Comparison of ENCODE assay signal across 2 cellular contexts in the genomic region with DNA sequence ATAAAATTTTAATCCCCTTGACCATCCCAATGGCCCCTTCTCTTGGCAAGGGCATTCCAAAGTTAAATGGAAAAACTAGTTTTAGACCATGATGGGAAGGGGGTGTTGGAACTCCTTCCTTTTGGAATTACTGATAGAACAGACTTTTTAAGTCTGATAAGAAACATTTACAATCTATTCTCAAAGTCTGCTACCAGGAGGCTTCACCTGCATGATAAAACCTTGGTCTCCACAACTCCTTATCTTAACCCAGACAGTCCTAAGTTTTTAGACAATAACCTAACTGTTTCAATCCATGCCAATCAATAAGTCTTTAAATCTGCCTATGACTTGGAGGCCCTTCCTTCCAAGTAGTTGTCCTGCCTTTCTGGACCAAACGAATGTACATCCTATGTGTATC.
TF ChIP-seq lines count a peak whose summit lies in the region.

No MANE protein-coding gene starts in this region.

TF ChIP-seq in A549, 52 proteins besides CTCF, POLR2A, EP300 and RAD21 (continued from another document):
- TF ChIP-seq, protein P1, sequence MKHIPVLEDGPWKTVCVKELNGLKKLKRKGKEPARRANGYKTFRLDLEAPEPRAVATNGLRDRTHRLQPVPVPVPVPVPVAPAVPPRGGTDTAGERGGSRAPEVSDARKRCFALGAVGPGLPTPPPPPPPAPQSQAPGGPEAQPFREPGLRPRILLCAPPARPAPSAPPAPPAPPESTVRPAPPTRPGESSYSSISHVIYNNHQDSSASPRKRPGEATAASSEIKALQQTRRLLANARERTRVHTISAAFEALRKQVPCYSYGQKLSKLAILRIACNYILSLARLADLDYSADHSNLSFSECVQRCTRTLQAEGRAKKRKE (CRISPR knock-in tag; IDR thresholded peaks at IDR 0.05; ENCODE audit: low read depth): no peak
- TF ChIP-seq TP53 (CRISPR knock-in tag; IDR thresholded peaks at IDR 0.05) (no peak), FOSB (CRISPR knock-in tag; IDR thresholded peaks at IDR 0.05) (no peak), KDM5A (IDR thresholded peaks at IDR 0.05) (no peak), MAFK (IDR thresholded peaks at IDR 0.05; ENCODE audit: partially characterized antibody) (no peak), BHLHE40 (IDR thresholded peaks at IDR 0.05; ENCODE audit: low read depth, low read length) (no peak), FOXS1 (CRISPR knock-in tag; IDR thresholded peaks at IDR 0.05) (no peak)
- TF ChIP-seq, protein P2, sequence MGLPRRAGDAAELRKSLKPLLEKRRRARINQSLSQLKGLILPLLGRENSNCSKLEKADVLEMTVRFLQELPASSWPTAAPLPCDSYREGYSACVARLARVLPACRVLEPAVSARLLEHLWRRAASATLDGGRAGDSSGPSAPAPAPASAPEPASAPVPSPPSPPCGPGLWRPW (IDR thresholded peaks at IDR 0.05): no peak
- TF ChIP-seq, protein P3, sequence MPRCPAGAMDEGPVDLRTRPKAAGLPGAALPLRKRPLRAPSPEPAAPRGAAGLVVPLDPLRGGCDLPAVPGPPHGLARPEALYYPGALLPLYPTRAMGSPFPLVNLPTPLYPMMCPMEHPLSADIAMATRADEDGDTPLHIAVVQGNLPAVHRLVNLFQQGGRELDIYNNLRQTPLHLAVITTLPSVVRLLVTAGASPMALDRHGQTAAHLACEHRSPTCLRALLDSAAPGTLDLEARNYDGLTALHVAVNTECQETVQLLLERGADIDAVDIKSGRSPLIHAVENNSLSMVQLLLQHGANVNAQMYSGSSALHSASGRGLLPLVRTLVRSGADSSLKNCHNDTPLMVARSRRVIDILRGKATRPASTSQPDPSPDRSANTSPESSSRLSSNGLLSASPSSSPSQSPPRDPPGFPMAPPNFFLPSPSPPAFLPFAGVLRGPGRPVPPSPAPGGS (IDR thresholded peaks at IDR 0.05): no peak

TF ChIP-seq in WTC11, 78 proteins besides CTCF, POLR2A, EP300 and RAD21 (continued from another document):
- TF ChIP-seq, protein P4, sequence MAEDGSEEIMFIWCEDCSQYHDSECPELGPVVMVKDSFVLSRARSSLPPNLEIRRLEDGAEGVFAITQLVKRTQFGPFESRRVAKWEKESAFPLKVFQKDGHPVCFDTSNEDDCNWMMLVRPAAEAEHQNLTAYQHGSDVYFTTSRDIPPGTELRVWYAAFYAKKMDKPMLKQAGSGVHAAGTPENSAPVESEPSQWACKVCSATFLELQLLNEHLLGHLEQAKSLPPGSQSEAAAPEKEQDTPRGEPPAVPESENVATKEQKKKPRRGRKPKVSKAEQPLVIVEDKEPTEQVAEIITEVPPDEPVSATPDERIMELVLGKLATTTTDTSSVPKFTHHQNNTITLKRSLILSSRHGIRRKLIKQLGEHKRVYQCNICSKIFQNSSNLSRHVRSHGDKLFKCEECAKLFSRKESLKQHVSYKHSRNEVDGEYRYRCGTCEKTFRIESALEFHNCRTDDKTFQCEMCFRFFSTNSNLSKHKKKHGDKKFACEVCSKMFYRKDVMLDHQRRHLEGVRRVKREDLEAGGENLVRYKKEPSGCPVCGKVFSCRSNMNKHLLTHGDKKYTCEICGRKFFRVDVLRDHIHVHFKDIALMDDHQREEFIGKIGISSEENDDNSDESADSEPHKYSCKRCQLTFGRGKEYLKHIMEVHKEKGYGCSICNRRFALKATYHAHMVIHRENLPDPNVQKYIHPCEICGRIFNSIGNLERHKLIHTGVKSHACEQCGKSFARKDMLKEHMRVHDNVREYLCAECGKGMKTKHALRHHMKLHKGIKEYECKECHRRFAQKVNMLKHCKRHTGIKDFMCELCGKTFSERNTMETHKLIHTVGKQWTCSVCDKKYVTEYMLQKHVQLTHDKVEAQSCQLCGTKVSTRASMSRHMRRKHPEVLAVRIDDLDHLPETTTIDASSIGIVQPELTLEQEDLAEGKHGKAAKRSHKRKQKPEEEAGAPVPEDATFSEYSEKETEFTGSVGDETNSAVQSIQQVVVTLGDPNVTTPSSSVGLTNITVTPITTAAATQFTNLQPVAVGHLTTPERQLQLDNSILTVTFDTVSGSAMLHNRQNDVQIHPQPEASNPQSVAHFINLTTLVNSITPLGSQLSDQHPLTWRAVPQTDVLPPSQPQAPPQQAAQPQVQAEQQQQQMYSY (CRISPR knock-in tag; IDR thresholded peaks at IDR 0.05): no peak
- TF ChIP-seq, protein P5, sequence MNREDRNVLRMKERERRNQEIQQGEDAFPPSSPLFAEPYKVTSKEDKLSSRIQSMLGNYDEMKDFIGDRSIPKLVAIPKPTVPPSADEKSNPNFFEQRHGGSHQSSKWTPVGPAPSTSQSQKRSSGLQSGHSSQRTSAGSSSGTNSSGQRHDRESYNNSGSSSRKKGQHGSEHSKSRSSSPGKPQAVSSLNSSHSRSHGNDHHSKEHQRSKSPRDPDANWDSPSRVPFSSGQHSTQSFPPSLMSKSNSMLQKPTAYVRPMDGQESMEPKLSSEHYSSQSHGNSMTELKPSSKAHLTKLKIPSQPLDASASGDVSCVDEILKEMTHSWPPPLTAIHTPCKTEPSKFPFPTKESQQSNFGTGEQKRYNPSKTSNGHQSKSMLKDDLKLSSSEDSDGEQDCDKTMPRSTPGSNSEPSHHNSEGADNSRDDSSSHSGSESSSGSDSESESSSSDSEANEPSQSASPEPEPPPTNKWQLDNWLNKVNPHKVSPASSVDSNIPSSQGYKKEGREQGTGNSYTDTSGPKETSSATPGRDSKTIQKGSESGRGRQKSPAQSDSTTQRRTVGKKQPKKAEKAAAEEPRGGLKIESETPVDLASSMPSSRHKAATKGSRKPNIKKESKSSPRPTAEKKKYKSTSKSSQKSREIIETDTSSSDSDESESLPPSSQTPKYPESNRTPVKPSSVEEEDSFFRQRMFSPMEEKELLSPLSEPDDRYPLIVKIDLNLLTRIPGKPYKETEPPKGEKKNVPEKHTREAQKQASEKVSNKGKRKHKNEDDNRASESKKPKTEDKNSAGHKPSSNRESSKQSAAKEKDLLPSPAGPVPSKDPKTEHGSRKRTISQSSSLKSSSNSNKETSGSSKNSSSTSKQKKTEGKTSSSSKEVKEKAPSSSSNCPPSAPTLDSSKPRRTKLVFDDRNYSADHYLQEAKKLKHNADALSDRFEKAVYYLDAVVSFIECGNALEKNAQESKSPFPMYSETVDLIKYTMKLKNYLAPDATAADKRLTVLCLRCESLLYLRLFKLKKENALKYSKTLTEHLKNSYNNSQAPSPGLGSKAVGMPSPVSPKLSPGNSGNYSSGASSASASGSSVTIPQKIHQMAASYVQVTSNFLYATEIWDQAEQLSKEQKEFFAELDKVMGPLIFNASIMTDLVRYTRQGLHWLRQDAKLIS (CRISPR knock-in tag; IDR thresholded peaks at IDR 0.05; ENCODE audit: borderline replicate concordance): no peak
- TF ChIP-seq ETV6 (CRISPR knock-in tag; IDR thresholded peaks at IDR 0.05) (no peak), TCF7 (CRISPR knock-in tag; IDR thresholded peaks at IDR 0.05; ENCODE audit: low read depth) (no peak), TEAD4 (CRISPR knock-in tag; IDR thresholded peaks at IDR 0.05) (no peak), SMAD4 (CRISPR knock-in tag; IDR thresholded peaks at IDR 0.05) (no peak), JAZF1 (CRISPR knock-in tag; IDR thresholded peaks at IDR 0.05) (no peak)
- TF ChIP-seq, protein P6, sequence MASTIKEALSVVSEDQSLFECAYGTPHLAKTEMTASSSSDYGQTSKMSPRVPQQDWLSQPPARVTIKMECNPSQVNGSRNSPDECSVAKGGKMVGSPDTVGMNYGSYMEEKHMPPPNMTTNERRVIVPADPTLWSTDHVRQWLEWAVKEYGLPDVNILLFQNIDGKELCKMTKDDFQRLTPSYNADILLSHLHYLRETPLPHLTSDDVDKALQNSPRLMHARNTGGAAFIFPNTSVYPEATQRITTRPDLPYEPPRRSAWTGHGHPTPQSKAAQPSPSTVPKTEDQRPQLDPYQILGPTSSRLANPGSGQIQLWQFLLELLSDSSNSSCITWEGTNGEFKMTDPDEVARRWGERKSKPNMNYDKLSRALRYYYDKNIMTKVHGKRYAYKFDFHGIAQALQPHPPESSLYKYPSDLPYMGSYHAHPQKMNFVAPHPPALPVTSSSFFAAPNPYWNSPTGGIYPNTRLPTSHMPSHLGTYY (CRISPR knock-in tag; IDR thresholded peaks at IDR 0.05): no peak
- TF ChIP-seq, protein P7, sequence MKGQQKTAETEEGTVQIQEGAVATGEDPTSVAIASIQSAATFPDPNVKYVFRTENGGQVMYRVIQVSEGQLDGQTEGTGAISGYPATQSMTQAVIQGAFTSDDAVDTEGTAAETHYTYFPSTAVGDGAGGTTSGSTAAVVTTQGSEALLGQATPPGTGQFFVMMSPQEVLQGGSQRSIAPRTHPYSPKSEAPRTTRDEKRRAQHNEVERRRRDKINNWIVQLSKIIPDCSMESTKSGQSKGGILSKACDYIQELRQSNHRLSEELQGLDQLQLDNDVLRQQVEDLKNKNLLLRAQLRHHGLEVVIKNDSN (CRISPR knock-in tag; IDR thresholded peaks at IDR 0.05): no peak
- TF ChIP-seq, protein P8, sequence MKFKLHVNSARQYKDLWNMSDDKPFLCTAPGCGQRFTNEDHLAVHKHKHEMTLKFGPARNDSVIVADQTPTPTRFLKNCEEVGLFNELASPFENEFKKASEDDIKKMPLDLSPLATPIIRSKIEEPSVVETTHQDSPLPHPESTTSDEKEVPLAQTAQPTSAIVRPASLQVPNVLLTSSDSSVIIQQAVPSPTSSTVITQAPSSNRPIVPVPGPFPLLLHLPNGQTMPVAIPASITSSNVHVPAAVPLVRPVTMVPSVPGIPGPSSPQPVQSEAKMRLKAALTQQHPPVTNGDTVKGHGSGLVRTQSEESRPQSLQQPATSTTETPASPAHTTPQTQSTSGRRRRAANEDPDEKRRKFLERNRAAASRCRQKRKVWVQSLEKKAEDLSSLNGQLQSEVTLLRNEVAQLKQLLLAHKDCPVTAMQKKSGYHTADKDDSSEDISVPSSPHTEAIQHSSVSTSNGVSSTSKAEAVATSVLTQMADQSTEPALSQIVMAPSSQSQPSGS (CRISPR knock-in tag; IDR thresholded peaks at IDR 0.05; ENCODE audit: borderline replicate concordance, low read depth): no peak
- TF ChIP-seq, protein P9, sequence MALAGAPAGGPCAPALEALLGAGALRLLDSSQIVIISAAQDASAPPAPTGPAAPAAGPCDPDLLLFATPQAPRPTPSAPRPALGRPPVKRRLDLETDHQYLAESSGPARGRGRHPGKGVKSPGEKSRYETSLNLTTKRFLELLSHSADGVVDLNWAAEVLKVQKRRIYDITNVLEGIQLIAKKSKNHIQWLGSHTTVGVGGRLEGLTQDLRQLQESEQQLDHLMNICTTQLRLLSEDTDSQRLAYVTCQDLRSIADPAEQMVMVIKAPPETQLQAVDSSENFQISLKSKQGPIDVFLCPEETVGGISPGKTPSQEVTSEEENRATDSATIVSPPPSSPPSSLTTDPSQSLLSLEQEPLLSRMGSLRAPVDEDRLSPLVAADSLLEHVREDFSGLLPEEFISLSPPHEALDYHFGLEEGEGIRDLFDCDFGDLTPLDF (CRISPR knock-in tag; IDR thresholded peaks at IDR 0.05): no peak
- TF ChIP-seq, protein P10, sequence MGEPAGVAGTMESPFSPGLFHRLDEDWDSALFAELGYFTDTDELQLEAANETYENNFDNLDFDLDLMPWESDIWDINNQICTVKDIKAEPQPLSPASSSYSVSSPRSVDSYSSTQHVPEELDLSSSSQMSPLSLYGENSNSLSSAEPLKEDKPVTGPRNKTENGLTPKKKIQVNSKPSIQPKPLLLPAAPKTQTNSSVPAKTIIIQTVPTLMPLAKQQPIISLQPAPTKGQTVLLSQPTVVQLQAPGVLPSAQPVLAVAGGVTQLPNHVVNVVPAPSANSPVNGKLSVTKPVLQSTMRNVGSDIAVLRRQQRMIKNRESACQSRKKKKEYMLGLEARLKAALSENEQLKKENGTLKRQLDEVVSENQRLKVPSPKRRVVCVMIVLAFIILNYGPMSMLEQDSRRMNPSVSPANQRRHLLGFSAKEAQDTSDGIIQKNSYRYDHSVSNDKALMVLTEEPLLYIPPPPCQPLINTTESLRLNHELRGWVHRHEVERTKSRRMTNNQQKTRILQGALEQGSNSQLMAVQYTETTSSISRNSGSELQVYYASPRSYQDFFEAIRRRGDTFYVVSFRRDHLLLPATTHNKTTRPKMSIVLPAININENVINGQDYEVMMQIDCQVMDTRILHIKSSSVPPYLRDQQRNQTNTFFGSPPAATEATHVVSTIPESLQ (CRISPR knock-in tag; IDR thresholded peaks at IDR 0.05): no peak
- TF ChIP-seq, protein P11, sequence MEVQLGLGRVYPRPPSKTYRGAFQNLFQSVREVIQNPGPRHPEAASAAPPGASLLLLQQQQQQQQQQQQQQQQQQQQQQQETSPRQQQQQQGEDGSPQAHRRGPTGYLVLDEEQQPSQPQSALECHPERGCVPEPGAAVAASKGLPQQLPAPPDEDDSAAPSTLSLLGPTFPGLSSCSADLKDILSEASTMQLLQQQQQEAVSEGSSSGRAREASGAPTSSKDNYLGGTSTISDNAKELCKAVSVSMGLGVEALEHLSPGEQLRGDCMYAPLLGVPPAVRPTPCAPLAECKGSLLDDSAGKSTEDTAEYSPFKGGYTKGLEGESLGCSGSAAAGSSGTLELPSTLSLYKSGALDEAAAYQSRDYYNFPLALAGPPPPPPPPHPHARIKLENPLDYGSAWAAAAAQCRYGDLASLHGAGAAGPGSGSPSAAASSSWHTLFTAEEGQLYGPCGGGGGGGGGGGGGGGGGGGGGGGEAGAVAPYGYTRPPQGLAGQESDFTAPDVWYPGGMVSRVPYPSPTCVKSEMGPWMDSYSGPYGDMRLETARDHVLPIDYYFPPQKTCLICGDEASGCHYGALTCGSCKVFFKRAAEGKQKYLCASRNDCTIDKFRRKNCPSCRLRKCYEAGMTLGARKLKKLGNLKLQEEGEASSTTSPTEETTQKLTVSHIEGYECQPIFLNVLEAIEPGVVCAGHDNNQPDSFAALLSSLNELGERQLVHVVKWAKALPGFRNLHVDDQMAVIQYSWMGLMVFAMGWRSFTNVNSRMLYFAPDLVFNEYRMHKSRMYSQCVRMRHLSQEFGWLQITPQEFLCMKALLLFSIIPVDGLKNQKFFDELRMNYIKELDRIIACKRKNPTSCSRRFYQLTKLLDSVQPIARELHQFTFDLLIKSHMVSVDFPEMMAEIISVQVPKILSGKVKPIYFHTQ (CRISPR knock-in tag; IDR thresholded peaks at IDR 0.05): no peak
